ENCODE assay signal across 1 cellular context in the genomic region with DNA sequence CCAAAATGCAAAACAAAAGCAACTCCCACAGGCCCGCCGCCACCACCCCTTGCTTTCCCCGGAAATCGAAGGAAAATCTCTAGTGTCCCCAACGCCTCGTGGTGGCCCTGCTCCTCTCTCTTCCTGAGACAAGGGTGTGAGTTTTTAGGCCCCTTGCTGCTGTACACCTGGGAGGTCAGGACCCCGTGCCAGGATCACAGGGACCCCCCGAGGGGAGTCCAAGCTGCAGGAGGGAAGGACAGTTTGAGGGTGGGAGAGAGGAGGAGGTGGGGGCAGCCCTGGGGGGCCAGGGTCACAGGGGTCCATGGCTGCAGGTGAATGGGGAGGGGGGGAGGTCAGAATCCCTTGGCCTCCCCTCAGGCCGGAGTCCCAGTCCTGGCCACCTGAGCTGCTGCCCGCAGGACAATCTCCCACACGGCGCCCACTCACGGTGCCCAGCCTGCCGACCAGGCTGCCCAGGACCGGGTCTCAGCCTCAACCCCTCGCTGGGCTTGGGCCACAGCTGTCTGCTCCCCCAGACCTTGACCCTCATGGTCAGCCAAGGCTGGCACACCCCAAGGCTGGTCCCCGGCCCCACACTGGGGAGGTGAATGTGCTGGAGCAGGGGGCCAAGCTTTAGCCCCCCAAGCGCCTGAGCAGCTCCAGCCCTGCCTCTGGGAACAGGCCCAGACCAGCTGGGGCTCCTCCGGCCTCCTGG.
TF ChIP-seq lines count a peak whose summit lies in the region.

No MANE protein-coding gene starts in this region.

TF ChIP-seq in H1, 55 proteins besides CTCF, POLR2A, EP300 and RAD21:
- TF ChIP-seq JUN (IDR thresholded peaks at IDR 0.05; ENCODE audit: low read depth, low read length) (no peak), SP4 (IDR thresholded peaks at IDR 0.05; ENCODE audit: low read length) (no peak), SUZ12 (IDR thresholded peaks at IDR 0.05; ENCODE audit: low read length) (no peak), TAF1 (IDR thresholded peaks at IDR 0.05; ENCODE audit: low read depth, low read length) (0 out of 2 replicates have a peak, but pooled peaks have one; percentile 1)
